In the genomic region with DNA sequence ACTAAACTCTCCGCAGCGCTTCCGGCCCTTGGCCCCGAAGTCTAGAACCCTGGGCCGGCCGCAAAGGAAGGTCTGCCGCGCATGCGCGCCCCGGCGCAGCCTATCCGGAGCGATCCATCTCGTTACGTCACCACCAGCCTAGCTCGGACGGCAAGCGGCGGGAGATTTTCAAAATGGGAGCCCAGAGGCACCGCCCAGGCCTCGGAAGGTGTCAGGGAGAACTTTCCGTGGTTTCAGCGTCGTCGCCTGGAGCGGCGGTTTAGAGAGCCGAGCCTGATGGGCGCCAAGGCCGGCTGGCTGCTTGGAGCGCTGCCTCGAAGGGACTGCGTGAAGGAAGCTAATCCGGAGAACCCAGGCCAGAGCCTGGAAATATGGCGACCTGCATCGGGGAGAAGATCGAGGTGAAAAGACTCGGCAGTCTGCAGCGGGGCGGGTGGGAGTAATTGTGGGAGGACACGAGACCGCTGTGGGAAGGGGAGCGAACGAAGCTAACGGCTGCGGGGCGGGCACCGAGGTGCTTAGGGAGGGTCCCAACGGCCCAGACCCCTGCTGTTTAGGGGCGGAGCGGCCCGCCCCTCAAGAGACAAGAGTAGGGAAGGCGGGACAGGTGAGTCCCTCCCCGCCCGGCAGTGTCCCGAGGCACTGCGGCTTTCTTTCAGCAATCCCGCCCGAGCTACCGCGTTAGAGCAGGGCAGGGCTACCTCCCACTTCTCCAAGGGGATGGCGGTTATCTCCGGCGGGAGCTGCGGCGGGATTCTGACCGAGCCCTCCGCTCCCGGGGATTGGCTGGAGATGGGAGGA, we compare ENCODE assay signal across 8 cellular contexts. TPM values are rescaled to one million over a fixed set of nuclear protein-coding genes. Genes with fewer than 3 reads are reported as not detected.
DNase-seq lines count a peak whose midpoint lies in the region; ATAC-seq and TF ChIP-seq lines count a peak whose summit lies in the region.

PLK4 (plus strand) TSS at position 130 of the 801 bp plus-strand sequence; CDS start at position 372, 242 bp downstream.

- no peaks in the 10 kb centered on the region for H3K9me3 ChIP-seq in upper lobe of right lung

- peaks cover 13% of the 10 kb centered on the region for H3K36me3 Mint-ChIP-seq in T-helper 1 cell treated with Interleukin-12 subunit alpha and Interleukin-12 subunit beta and Interleukin-4 antibody, amounts not matched to agents 30 μg/mL and 1 μg/mL, for 36 hours (ENCODE audit: low read depth)

- H3K4me3 ChIP-seq in upper lobe of right lung: peak within 1 kb of the TSS; percentile 87

- H3K27me3 ChIP-seq in upper lobe of right lung: no peaks in the 10 kb centered on the region

- H3K4me1 ChIP-seq in upper lobe of right lung: peaks cover 7% of the 10 kb centered on the region

- H3K36me3 ChIP-seq in upper lobe of right lung: no peaks in the 10 kb centered on the region

- peak within 1 kb of the TSS; percentile 97 for H3K4me3 Mint-ChIP-seq in T-helper 1 cell treated with Interleukin-12 subunit alpha and Interleukin-12 subunit beta and Interleukin-4 antibody, amounts not matched to agents 30 μg/mL and 1 μg/mL, for 36 hours

- ATAC-seq in GM18499 (IDR thresholded peaks at IDR 0.05; ENCODE audit: insufficient read depth, unreplicated experiment): peak; percentile 88
- peak; percentile 91 for ATAC-seq in HG02938 (IDR thresholded peaks at IDR 0.05; ENCODE audit: unreplicated experiment)
- peak; percentile 99 for ATAC-seq in left cardiac atrium
- ATAC-seq in upper lobe of right lung: peak; percentile 98

- H3K27me3 Mint-ChIP-seq in T-helper 1 cell treated with Interleukin-12 subunit alpha and Interleukin-12 subunit beta and Interleukin-4 antibody, amounts not matched to agents 30 μg/mL and 1 μg/mL, for 36 hours (ENCODE audit: low read depth): no peaks in the 10 kb centered on the region

- H3K27ac ChIP-seq in upper lobe of right lung: peak within 1 kb of the TSS; percentile 79

- H3K4me1 Mint-ChIP-seq in T-helper 1 cell treated with Interleukin-12 subunit alpha and Interleukin-12 subunit beta and Interleukin-4 antibody, amounts not matched to agents 30 μg/mL and 1 μg/mL, for 36 hours (ENCODE audit: low read depth): peaks cover 22% of the 10 kb centered on the region

- TF ChIP-seq CTCF in upper lobe of right lung (IDR thresholded peaks at IDR 0.05): no peak

- peak within 1 kb of the TSS; percentile 99 for H3K27ac Mint-ChIP-seq in T-helper 1 cell treated with Interleukin-12 subunit alpha and Interleukin-12 subunit beta and Interleukin-4 antibody, amounts not matched to agents 30 μg/mL and 1 μg/mL, for 36 hours

- intact Hi-C loops in left cardiac atrium (cut with DNase I): no loop called here
- intact Hi-C loops in posterior cingulate gyrus (cut with DNase I): loop anchor here (5.0 kb wide), 2 partner anchors 99 to 176 kb away; partner anchors contain the start of gene HSPA4L
- intact Hi-C loops in upper lobe of right lung (cut with DNase I): no loop called here

- H3K9me3 Mint-ChIP-seq in T-helper 1 cell treated with Interleukin-12 subunit alpha and Interleukin-12 subunit beta and Interleukin-4 antibody, amounts not matched to agents 30 μg/mL and 1 μg/mL, for 36 hours: no peaks in the 10 kb centered on the region

- DNase-seq in NCI-H1694 treated with DMSO at 0.1 percent for 48 hours (lab: John Stamatoyannopoulos, UW) (peak; percentile 88), amniotic stem cell (lab: John Stamatoyannopoulos, UW) (peak; percentile 88), left cardiac atrium (peak; percentile 96), posterior cingulate gyrus (peak; percentile 86 to 99 (median 92)), upper lobe of right lung (peak; percentile 97)

RNA-seq across cellular contexts. Expression of gene PLK4, which starts in this region (rescaled TPM):
- total RNA-seq in left cardiac atrium (1 to 10 TPM in 1 of 2 donors, under 1 TPM in 1; 0.68 to 2.4 TPM), upper lobe of right lung (0.69 TPM)

Comparison
In these comparisons a context has a peak if more than half of its experiments do, and no peak if none do; other contexts are left out.
1. Peak in every context shown above with its lines: DNase-seq, ATAC-seq, H3K4me3 ChIP-seq and H3K27ac ChIP-seq.
2. Peak in DNase-seq, ATAC-seq, H3K4me3 ChIP-seq and H3K27ac ChIP-seq in upper lobe of right lung; RNA of the gene not detected or under 1 TPM.